Comparison of ENCODE assay signal across 20 cellular contexts in the genomic region with DNA sequence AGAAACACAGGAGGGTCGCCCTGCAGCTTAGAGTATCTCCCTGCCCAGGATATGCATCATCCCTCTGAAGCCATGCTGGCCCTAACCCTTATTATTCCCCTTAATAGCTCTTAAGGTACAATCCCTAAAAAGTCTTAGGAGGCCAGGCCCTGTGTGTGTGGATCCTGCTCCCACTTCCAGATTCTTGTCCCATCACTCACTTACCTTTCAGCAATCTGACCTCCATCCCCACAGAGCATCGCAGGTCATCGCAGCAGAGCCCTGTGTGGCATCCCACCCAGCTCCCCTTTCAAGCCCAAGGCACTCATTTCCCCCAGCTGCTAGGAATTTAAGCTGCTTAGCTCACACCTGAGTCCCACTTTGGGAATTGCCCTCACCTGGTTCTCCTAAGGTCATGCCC.
DNase-seq lines count a peak whose midpoint lies in the region; ATAC-seq and TF ChIP-seq lines count a peak whose summit lies in the region.
"Had no signal": no experiment of that assay in that cellular context is flagged by ENCODE, and none has a peak within 500 bp of the region (broad histone marks: within the 10 kb centered on the region; RNA-seq: fewer than 3 reads in every experiment).

No MANE protein-coding gene starts in this region.

- H4K20me1 ChIP-seq in H9 (ENCODE audit: control insufficient read depth, insufficient read depth, insufficient read length) (no peaks in the 10 kb centered on the region), PC-9 (ENCODE audit: insufficient read depth) (no peaks in the 10 kb centered on the region)

- H4K8ac ChIP-seq in H9 (replicated peaks; ENCODE audit: insufficient read length, low read depth, low read length), result no peak overlapping the region

- no peak overlapping the region for H2BK20ac ChIP-seq in H9 (ENCODE audit: low read depth, low read length, poor library complexity, severe bottlenecking)

- H3K23ac ChIP-seq in H9 (ENCODE audit: insufficient read length, low read depth, low read length), result no peak overlapping the region

- no peak overlapping the region for H2BK5ac ChIP-seq in H9 (ENCODE audit: insufficient read length, low read length)

- no peak for ATAC-seq in stimulated activated effector memory CD8-positive, alpha-beta T cell treated with anti-CD3 and anti-CD28 coated beads, Interleukin-12 subunit alpha, Interleukin-12 subunit beta, amount 100 ng/mL, for 72 hours

- H3K27ac ChIP-seq in H9 (ENCODE audit: insufficient read length, low read depth, low read length) (no peak overlapping the region), VCaP (peak overlapping the region; percentile 79), PC-9 (no peak overlapping the region)
- H3K27ac ChIP-seq: SK-N-MC had no signal

- H3K18ac ChIP-seq in H9 (ENCODE audit: insufficient read length, low read depth, low read length), result no peak overlapping the region

- no peaks in the 10 kb centered on the region for H3K9me3 Mint-ChIP-seq in H9
- peaks cover 3% of the 10 kb centered on the region for H3K9me3 Mint-ChIP-seq in stimulated activated effector memory CD8-positive, alpha-beta T cell treated with anti-CD3 and anti-CD28 coated beads, Interleukin-12 subunit alpha, Interleukin-12 subunit beta, amount 100 ng/mL, for 72 hours
- H3K9me3 Mint-ChIP-seq: IgD-negative memory B cell had no signal

- H4K5ac ChIP-seq in H9 (ENCODE audit: insufficient read length, low read depth, low read length), result no peak overlapping the region

- H3F3A ChIP-seq in PC-9 (ENCODE audit: insufficient read depth, low read depth), result peaks cover 6% of the 10 kb centered on the region; the same call in 1 of the 2 replicates

- H3K9ac ChIP-seq in H9 (ENCODE audit: extremely low read depth, insufficient read length, low read length), result no peak overlapping the region

- H3K4me2 ChIP-seq in H9 (ENCODE audit: insufficient read depth, insufficient read length, low read length) (no peak overlapping the region), PC-9 (no peak overlapping the region)

- H3K79me1 ChIP-seq in H9 (ENCODE audit: insufficient read depth, low read depth, low read length, poor library complexity, severe bottlenecking), result no peaks in the 10 kb centered on the region

- TF ChIP-seq CTCF in H9 (conservative IDR thresholded peaks at IDR 0.05) (no peak), VCaP (conservative IDR thresholded peaks at IDR 0.05) (no peak), PC-9 (conservative IDR thresholded peaks at IDR 0.05) (no peak)

- intact Hi-C loops in PC-9 (cut with micrococcal nuclease; ENCODE audit: unreplicated experiment), result no loop called here

- POLR2A ChIA-PET in PC-9 (lab: Charles Lee; ENCODE audit: unreplicated experiment), result no interaction called here

- H3K27me3 ChIP-seq in H9 (ENCODE audit: insufficient read depth, low read length) (no peaks in the 10 kb centered on the region), PC-9 (ENCODE audit: insufficient read depth, low read depth) (no peaks in the 10 kb centered on the region)

- CTCF ChIA-PET in PC-9 (lab: Charles Lee), result no interaction called here

- no peak overlapping the region for H2BK120ac ChIP-seq in H9 (ENCODE audit: low read depth, low read length, poor library complexity, severe bottlenecking)

- no peak overlapping the region for H3T11ph ChIP-seq in H9 (ENCODE audit: low read length)

- H3K79me2 ChIP-seq in H9 (ENCODE audit: insufficient read depth, low read length) (no peaks in the 10 kb centered on the region), PC-9 (ENCODE audit: low read depth) (no peaks in the 10 kb centered on the region)

- WGBS in H9 (ENCODE audit: extremely low coverage, insufficient read length, low lambda C conversion rate), result no CpG with 5 or more reads among the region's 3 CpGs

- no peak overlapping the region; a peak in 1 of 7 replicates for H3K27ac Mint-ChIP-seq in H9
- peak overlapping the region; percentile 35 for H3K27ac Mint-ChIP-seq in stimulated activated effector memory CD8-positive, alpha-beta T cell treated with anti-CD3 and anti-CD28 coated beads, Interleukin-12 subunit alpha, Interleukin-12 subunit beta, amount 100 ng/mL, for 72 hours
- H3K27ac Mint-ChIP-seq: B cell, CD14-positive monocyte, IgD-negative memory B cell had no signal

- H2AFZ ChIP-seq in H9 (ENCODE audit: low read length) (no peak overlapping the region), PC-9 (no peak overlapping the region)

- H3K4me3 Mint-ChIP-seq in H9, result no peak overlapping the region
- H3K4me3 Mint-ChIP-seq in stimulated activated effector memory CD8-positive, alpha-beta T cell treated with anti-CD3 and anti-CD28 coated beads, Interleukin-12 subunit alpha, Interleukin-12 subunit beta, amount 100 ng/mL, for 72 hours, result no peak overlapping the region
- H3K4me3 Mint-ChIP-seq: B cell, CD14-positive monocyte, IgD-negative memory B cell had no signal

- peaks cover 3 to 4% of the 10 kb centered on the region in 2 experiments; a peak in 2 of 4 replicates for H3K4me1 Mint-ChIP-seq in H9
- H3K4me1 Mint-ChIP-seq in stimulated activated effector memory CD8-positive, alpha-beta T cell treated with anti-CD3 and anti-CD28 coated beads, Interleukin-12 subunit alpha, Interleukin-12 subunit beta, amount 100 ng/mL, for 72 hours, result peaks cover 30% of the 10 kb centered on the region
- H3K4me1 Mint-ChIP-seq: CD14-positive monocyte had no signal

- DNase-seq in H9, result no peak
- DNase-seq in islet precursor cell, result peak; percentile 83
- no peak for DNase-seq in stimulated activated effector memory CD8-positive, alpha-beta T cell treated with anti-CD3 and anti-CD28 coated beads, Interleukin-12 subunit alpha, Interleukin-12 subunit beta, amount 100 ng/mL, for 72 hours (ENCODE audit: low spot score in 2 of 2)
- DNase-seq in NCI-H345 treated with DMSO at 0.1 percent for 48 hours (lab: John Stamatoyannopoulos, UW; ENCODE audit: unreplicated experiment), result no peak
- DNase-seq in PC-9, result no peak
- DNase-seq in GM19240 (ENCODE audit: insufficient read length, low spot score), result no peak
- DNase-seq: DMS53, GF-D8, H7, Karpas-422, NCI-H1694, NCI-H2081, NCI-H2171 treated with DMSO at 0.1 percent for 48 hours, NCI-H446, SHP77 treated with DMSO at 0.1 percent for 48 hours had no signal

- no peak overlapping the region for H3K4ac ChIP-seq in H9 (ENCODE audit: low read depth, low read length)

- H2BK15ac ChIP-seq in H9 (ENCODE audit: low read depth, low read length), result no peak overlapping the region

- H2AK5ac ChIP-seq in H9 (ENCODE audit: insufficient read length, low read length), result no peak overlapping the region

- no peak overlapping the region for H2BK12ac ChIP-seq in H9 (ENCODE audit: insufficient read length, low read depth, low read length)

- BruUV-seq in PC-9 (replicated peaks; lab: Mats Ljungman, UMichigan), result no TSS peak

- no peaks in the 10 kb centered on the region for H3K36me3 ChIP-seq in PC-9 (ENCODE audit: low read depth)

- no peak overlapping the region for H3K56ac ChIP-seq in H9 (ENCODE audit: insufficient read length, low read depth, low read length)

- 0 out of 2 replicates have a peak overlapping the region, but pooled peaks have one; percentile 37 for H3K14ac ChIP-seq in H9 (ENCODE audit: insufficient read depth, low read length)

- H3K9me2 ChIP-seq in PC-9 (ENCODE audit: insufficient read depth), result no peaks in the 10 kb centered on the region

- H3K9me3 ChIP-seq in H9 (ENCODE audit: control insufficient read depth, low read depth, low read length), result no peaks in the 10 kb centered on the region
- H3K9me3 ChIP-seq in PC-9 (ENCODE audit: insufficient read depth, low read depth), result no peaks in the 10 kb centered on the region

- H3K4me1 ChIP-seq in H9 (ENCODE audit: insufficient read depth, low read length) (no peaks in the 10 kb centered on the region), PC-9 (replicated peaks; ENCODE audit: insufficient read depth) (peaks cover 15% of the 10 kb centered on the region)

- H3K23me2 ChIP-seq in H9 (ENCODE audit: insufficient read length, low read depth, low read length, poor library complexity, severe bottlenecking), result no peaks in the 10 kb centered on the region

- H3K27me3 Mint-ChIP-seq in H9 (ENCODE audit: low read depth), result no peaks in the 10 kb centered on the region; the same call in 1 of the 2 replicates
- H3K27me3 Mint-ChIP-seq: B cell had no signal

- H4K91ac ChIP-seq in H9 (ENCODE audit: insufficient read length, low read depth, low read length), result no peak overlapping the region

- H3K4me3 ChIP-seq in PC-9, result no peak overlapping the region
- H3K4me3 ChIP-seq: SK-N-MC had no signal

- no peaks in the 10 kb centered on the region for H3K36me3 Mint-ChIP-seq in H9 (ENCODE audit: insufficient read depth in 1 of 3, low read depth in 3 of 3)
- H3K36me3 Mint-ChIP-seq in stimulated activated effector memory CD8-positive, alpha-beta T cell treated with anti-CD3 and anti-CD28 coated beads, Interleukin-12 subunit alpha, Interleukin-12 subunit beta, amount 100 ng/mL, for 72 hours, result no peaks in the 10 kb centered on the region
- H3K36me3 Mint-ChIP-seq: CD14-positive monocyte, IgD-negative memory B cell had no signal
